1 cellular context compared by ENCODE assay signal in the genomic region with DNA sequence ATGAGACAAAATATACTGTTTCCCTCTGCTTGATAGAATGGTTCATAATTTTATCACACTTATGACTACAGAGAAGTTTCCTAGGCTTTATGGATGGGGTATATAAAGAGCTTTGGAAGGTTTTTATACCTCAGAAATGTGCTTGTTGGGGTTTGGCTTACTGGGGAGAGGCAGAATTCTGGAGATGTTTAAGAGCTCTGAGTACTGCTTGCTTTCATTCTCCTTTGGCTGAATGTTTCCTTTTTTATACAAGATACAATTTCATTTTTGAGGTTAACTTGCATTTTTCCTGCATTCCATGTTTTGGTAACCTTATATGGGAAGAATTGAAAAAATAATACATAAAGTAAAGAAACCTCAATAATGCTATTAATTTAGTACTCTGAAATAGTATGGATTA.
TF ChIP-seq lines count a peak whose summit lies in the region.

No MANE protein-coding gene starts in this region.

TF ChIP-seq in SK-N-SH treated with all-trans-retinoic acid at 6 μM for 48 hours, 23 proteins besides CTCF, POLR2A, EP300 and RAD21 (continued from another document):
- TF ChIP-seq, protein P1, sequence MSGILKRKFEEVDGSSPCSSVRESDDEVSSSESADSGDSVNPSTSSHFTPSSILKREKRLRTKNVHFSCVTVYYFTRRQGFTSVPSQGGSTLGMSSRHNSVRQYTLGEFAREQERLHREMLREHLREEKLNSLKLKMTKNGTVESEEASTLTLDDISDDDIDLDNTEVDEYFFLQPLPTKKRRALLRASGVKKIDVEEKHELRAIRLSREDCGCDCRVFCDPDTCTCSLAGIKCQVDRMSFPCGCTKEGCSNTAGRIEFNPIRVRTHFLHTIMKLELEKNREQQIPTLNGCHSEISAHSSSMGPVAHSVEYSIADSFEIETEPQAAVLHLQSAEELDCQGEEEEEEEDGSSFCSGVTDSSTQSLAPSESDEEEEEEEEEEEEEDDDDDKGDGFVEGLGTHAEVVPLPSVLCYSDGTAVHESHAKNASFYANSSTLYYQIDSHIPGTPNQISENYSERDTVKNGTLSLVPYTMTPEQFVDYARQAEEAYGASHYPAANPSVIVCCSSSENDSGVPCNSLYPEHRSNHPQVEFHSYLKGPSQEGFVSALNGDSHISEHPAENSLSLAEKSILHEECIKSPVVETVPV (CRISPR knock-in tag; IDR thresholded peaks at IDR 0.05), result no peak
- TF ChIP-seq ZFP30 (CRISPR knock-in tag; IDR thresholded peaks at IDR 0.05), result no peak
- no peak for TF ChIP-seq ZFP3 (CRISPR knock-in tag; IDR thresholded peaks at IDR 0.05)
- no peak for TF ChIP-seq ESRRG (CRISPR knock-in tag; IDR thresholded peaks at IDR 0.05)
- no peak for TF ChIP-seq CSDC2 (CRISPR knock-in tag; IDR thresholded peaks at IDR 0.05)
- TF ChIP-seq GLIS3 (CRISPR knock-in tag; IDR thresholded peaks at IDR 0.05), result no peak
